9 cellular contexts compared by ENCODE assay signal in genomic region chr22:24471570-24471969, GRCh38. TPM values are rescaled to one million over a fixed set of nuclear protein-coding genes. Genes with fewer than 3 reads are reported as not detected.
DNase-seq lines count a peak whose midpoint lies in the region; ATAC-seq and TF ChIP-seq lines count a peak whose summit lies in the region.
"Had no signal": no experiment of that assay in that cellular context is flagged by ENCODE, and none has a peak within 500 bp of the region (broad histone marks: within the 10 kb centered on the region; RNA-seq: fewer than 3 reads in every experiment).

No MANE protein-coding gene starts in this region.

- no peaks in the 10 kb centered on the region for H3K36me3 ChIP-seq in lung (ENCODE audit: control insufficient read depth in 2 of 2, insufficient read depth in 2 of 2, low read length in 2 of 2)
- no peaks in the 10 kb centered on the region for H3K36me3 ChIP-seq in tibial artery

- peak; percentile 41 for ATAC-seq in lung (ENCODE audit: insufficient read depth, low FRiP score)
- no peak for ATAC-seq in GM19463 (IDR thresholded peaks at IDR 0.05; ENCODE audit: unreplicated experiment)

- H3K4me1 ChIP-seq in lung (ENCODE audit: control insufficient read depth in 2 of 2, insufficient read depth in 2 of 2, low read length in 2 of 2) (peaks cover 5 to 6% of the 10 kb centered on the region in 2 donors), tibial artery (peaks cover 0 to 56% (median 28%) of the 10 kb centered on the region in 4 donors)

- no peak for TF ChIP-seq CTCF in lung (IDR thresholded peaks at IDR 0.05; ENCODE audit: control extremely low read depth, extremely low read depth)
- TF ChIP-seq CTCF in tibial artery (IDR thresholded peaks at IDR 0.05) = no peak

- H3K27ac ChIP-seq in lung (ENCODE audit: low read depth in 1 of 2, low read length in 1 of 2) (no peak overlapping the region), tibial artery (peak overlapping the region; percentile 32 to 54)

- H3K27me3 ChIP-seq in lung (ENCODE audit: control insufficient read depth, insufficient read depth) (no peaks in the 10 kb centered on the region), tibial artery (no peaks in the 10 kb centered on the region)

- H3K4me3 ChIP-seq in lung (no peak overlapping the region), tibial artery (no peak overlapping the region)

- peak; percentile 78 to 90 for DNase-seq in NCI-H524 (lab: John Stamatoyannopoulos, UW)
- DNase-seq in dermis blood vessel endothelial cell = peak; percentile 28
- no peak for DNase-seq in lung (ENCODE audit: low spot score)
- peak; percentile 80 to 82 for DNase-seq in tibial artery
- no peak for DNase-seq in activated CD4-positive, alpha-beta T cell treated with anti-CD3 and anti-CD28 coated beads, Interleukin-2, amount 50 U/mL, for 4 hours
- DNase-seq in activated CD4-positive, CD25-positive, alpha-beta regulatory T cell (lab: John Stamatoyannopoulos, UW) = no peak
- DNase-seq: Caco-2 had no signal

- intact Hi-C loops in tibial artery (cut with DNase I; ENCODE audit: low total_unique reads) = no loop called here

- no peaks in the 10 kb centered on the region for H3K9me3 ChIP-seq in lung (ENCODE audit: control insufficient read depth in 2 of 2, insufficient read depth in 1 of 2, low read length in 1 of 2)
- H3K9me3 ChIP-seq in tibial artery = no peaks in the 10 kb centered on the region
- H3K9me3 ChIP-seq: Caco-2 had no signal

- 78 to 87% methylated on average over 4 of the region's 4 CpGs for WGBS in lung, 2 donors

RNA-seq across cellular contexts. Expression of gene UPB1, which starts 23.6 kb away (rescaled TPM):
- total RNA-seq in dermis blood vessel endothelial cell (0.17 TPM in 1 of 2 replicates, not detected in the other), lung (1 to 10 TPM; 2.1 to 4.0 TPM)
- polyA plus RNA-seq in lung = 1 to 10 TPM in 1 of 2 donors, under 1 TPM in 1; 0.87 to 4.5 TPM
- total RNA-seq: HT1080 had no signal

RNA-seq across cellular contexts. Expression of gene ADORA2A, which starts 44.2 kb away (rescaled TPM):
- 11.4 and 16.2 TPM in 2 replicates for total RNA-seq in dermis blood vessel endothelial cell
- 10 to 100 TPM in 1 of 2 donors, 1 to 10 TPM in 1; 10.0 to 35.6 TPM for total RNA-seq in lung
- 10 to 100 TPM in 1 of 2 donors, 1 to 10 TPM in 1; 5.5 to 54.9 TPM for polyA plus RNA-seq in lung

Comparison
In these comparisons a context has a peak if more than half of its experiments do, and no peak if none do; other contexts are left out.
1. DNase-seq: peak in NCI-H524 (2 of 2), dermis blood vessel endothelial cell (single experiment) and tibial artery (2 of 2); none in lung (single experiment), activated CD4-positive, alpha-beta T cell treated with anti-CD3 and anti-CD28 coated beads, Interleukin-2, amount 50 U/mL, for 4 hours (0 of 2) and activated CD4-positive, CD25-positive, alpha-beta regulatory T cell (0 of 4).
2. H3K27ac ChIP-seq: peak in tibial artery (2 of 2); none in lung (0 of 2).